In genomic region chr19:1275260-1275975, GRCh38 we compare ENCODE assay signal across 8 cellular contexts. TPM values are rescaled to one million over a fixed set of nuclear protein-coding genes. Genes with fewer than 3 reads are reported as not detected.
DNase-seq lines count a peak whose midpoint lies in the region; ATAC-seq and TF ChIP-seq lines count a peak whose summit lies in the region.

TSS of gene FAM174C (plus strand) at chr19:1275530. CDS start at chr19:1275550, 20 bp downstream.

- H3K27me3 Mint-ChIP-seq in activated T-cell treated with anti-CD3 and anti-CD28 coated beads, Interleukin-2, amount 50 U/mL, for 24 hours, result no peaks in the 10 kb centered on the region

- H3K9me3 ChIP-seq in muscle layer of colon (ENCODE audit: low read length), result no peaks in the 10 kb centered on the region

- H3K36me3 Mint-ChIP-seq in activated T-cell treated with anti-CD3 and anti-CD28 coated beads, Interleukin-2, amount 50 U/mL, for 24 hours (ENCODE audit: low read depth), result peaks cover 84% of the 10 kb centered on the region

- no peaks in the 10 kb centered on the region for H3K27me3 ChIP-seq in muscle layer of colon (ENCODE audit: control insufficient read depth in 1 of 2, insufficient read depth in 2 of 2, low read length in 2 of 2)

- peak; percentile 70 for ATAC-seq in GM21723 (IDR thresholded peaks at IDR 0.05; ENCODE audit: unreplicated experiment)

- H3K9me3 Mint-ChIP-seq in activated T-cell treated with anti-CD3 and anti-CD28 coated beads, Interleukin-2, amount 50 U/mL, for 24 hours, result no peaks in the 10 kb centered on the region

- H3K27ac Mint-ChIP-seq in activated T-cell treated with anti-CD3 and anti-CD28 coated beads, Interleukin-2, amount 50 U/mL, for 24 hours, result peak within 1 kb of the TSS; percentile 95

- H3K36me3 ChIP-seq in muscle layer of colon (ENCODE audit: insufficient read depth, low read length), result peaks cover 54% of the 10 kb centered on the region

- H3K27ac ChIP-seq in muscle layer of colon (ENCODE audit: low read depth, low read length), result peak within 1 kb of the TSS; percentile 96

- H3K4me3 Mint-ChIP-seq in activated T-cell treated with anti-CD3 and anti-CD28 coated beads, Interleukin-2, amount 50 U/mL, for 24 hours, result peak within 1 kb of the TSS; percentile 81

- peaks cover 54% of the 10 kb centered on the region for H3K4me1 ChIP-seq in muscle layer of colon (ENCODE audit: insufficient read depth, low read length)

- peak; percentile 93 for TF ChIP-seq POLR2A in erythroblast (IDR thresholded peaks at IDR 0.05; ENCODE audit: low read length)

- peak within 1 kb of the TSS; percentile 59 to 68 for H3K4me3 ChIP-seq in muscle layer of colon (ENCODE audit: low read depth in 1 of 2, low read length in 2 of 2)

- H3K9ac ChIP-seq in muscle layer of colon (ENCODE audit: low read length), result peak within 1 kb of the TSS; percentile 57

- DNase-seq in DMS153 treated with DMSO at 0.1 percent for 48 hours (lab: John Stamatoyannopoulos, UW; ENCODE audit: unreplicated experiment) (peak; percentile 44), KG1 (lab: John Stamatoyannopoulos, UW) (peak; percentile 97), erythroblast (lab: John Stamatoyannopoulos, UW) (peak; percentile 98)
- DNase-seq in activated T-cell treated with anti-CD3 and anti-CD28 coated beads, Interleukin-2, amount 50 U/mL, for 24 hours, result peak; percentile 95
- peak; percentile 92 for DNase-seq in stimulated activated CD8-positive, alpha-beta memory T cell treated with anti-CD3 and anti-CD28 coated beads, Interleukin-7, amount 100 ng/mL, for 24 hours (ENCODE audit: low read depth)

- peaks cover 61% of the 10 kb centered on the region for H3K4me1 Mint-ChIP-seq in activated T-cell treated with anti-CD3 and anti-CD28 coated beads, Interleukin-2, amount 50 U/mL, for 24 hours (ENCODE audit: low read depth)

TF ChIP-seq in PFSK-1, 5 proteins besides CTCF, POLR2A, EP300 and RAD21:
- TF ChIP-seq TAF1 (IDR thresholded peaks at IDR 0.05; ENCODE audit: borderline replicate concordance, insufficient read depth, low read length), result peak; percentile 69; the same call in 1 of the 2 replicates
- peak; percentile 88 for TF ChIP-seq POLR2AphosphoS5 (IDR thresholded peaks at IDR 0.05; ENCODE audit: low read depth, low read length)
- TF ChIP-seq SIN3A (IDR thresholded peaks at IDR 0.05; ENCODE audit: borderline replicate concordance, insufficient read depth, low read length), result peak; percentile 44; the same call in 1 of the 2 replicates
- no peak for TF ChIP-seq REST (IDR thresholded peaks at IDR 0.05; ENCODE audit: insufficient read depth in 1 of 2, low read depth in 2 of 2, low read length in 2 of 2)
- TF ChIP-seq FOXP2 (optimal IDR thresholded peaks at IDR 0.05; ENCODE audit: borderline replicate concordance, extremely low read depth, extremely low read length, insufficient read depth), result no peak

RNA-seq across cellular contexts. Expression of gene FAM174C, which starts in this region (rescaled TPM):
- polyA plus RNA-seq in PFSK-1 (2012; ENCODE audit: insufficient read length, low read depth), result 141 TPM

Comparison
In these comparisons a context has a peak if more than half of its experiments do, and no peak if none do; other contexts are left out.
1. Peak in every context shown above with its lines: DNase-seq, ATAC-seq, H3K4me3 ChIP-seq and H3K27ac ChIP-seq.
2. DNase-seq: peak in every context shown above with its lines; median percentile 98 in erythroblast; 97 in KG1; 95 in activated T-cell treated with anti-CD3 and anti-CD28 coated beads, Interleukin-2, amount 50 U/mL, for 24 hours; 92 in stimulated activated CD8-positive, alpha-beta memory T cell treated with anti-CD3 and anti-CD28 coated beads, Interleukin-7, amount 100 ng/mL, for 24 hours; 44 in DMS153 treated with DMSO at 0.1 percent for 48 hours.